ENCODE assay signal across 31 cellular contexts in genomic region chr10:88230251-88230650, GRCh38.
"Had no signal": no experiment of that assay in that cellular context is flagged by ENCODE, and none has a peak within 500 bp of the region (broad histone marks: within the 10 kb centered on the region; RNA-seq: fewer than 3 reads in every experiment).

No MANE protein-coding gene starts in this region.

- H3K79me2 ChIP-seq: parathyroid adenoma had no signal

- FAIRE-seq: small intestine had no signal

- H3K36me3 Mint-ChIP-seq: neural progenitor cell; stimulated activated memory B cell treated with anti-CD40 and anti-IgM and Interleukin-4, amounts not matched to agents 10 μg/mL and 1 μg/mL and 100 μg/mL, for 72 hours had no signal

- H3K4me3 Mint-ChIP-seq: naive thymus-derived CD8-positive, alpha-beta T cell; natural killer cell treated with Interleukin-12 subunit alpha and Interleukin-12 subunit beta and Interleukin-15 and Interleukin-18, amount 100 ng/mL, for 72 hours; neural progenitor cell; stimulated activated memory B cell treated with anti-CD40 and anti-IgM and Interleukin-4, amounts not matched to agents 10 μg/mL and 1 μg/mL and 100 μg/mL, for 72 hours; stimulated activated naive CD8-positive, alpha-beta T cell treated with anti-CD3 and anti-CD28 coated beads, Interleukin-15, amount 100 ng/mL, for 72 hours; type B pancreatic cell had no signal

- H3K27me3 ChIP-seq: neural progenitor cell, ovary, right lobe of liver, sigmoid colon, spleen, suprapubic skin, testis, tibial artery, transverse colon, upper lobe of right lung, vagina had no signal

- H3K4me3 ChIP-seq: neural progenitor cell, ovary, psoas muscle, right lobe of liver, sigmoid colon, spleen, suprapubic skin, testis, tibial artery, transverse colon, upper lobe of right lung, vagina had no signal

- H3K9me3 Mint-ChIP-seq: stimulated activated memory B cell treated with anti-CD40 and anti-IgM and Interleukin-4, amounts not matched to agents 10 μg/mL and 1 μg/mL and 100 μg/mL, for 72 hours had no signal

- H3K27ac ChIP-seq: neural progenitor cell, ovary, parathyroid adenoma, psoas muscle, right lobe of liver, sigmoid colon, spleen, suprapubic skin, tibial artery, transverse colon, upper lobe of right lung, vagina had no signal

- ATAC-seq: naive thymus-derived CD8-positive, alpha-beta T cell; natural killer cell treated with Interleukin-12 subunit alpha and Interleukin-12 subunit beta and Interleukin-15 and Interleukin-18, amount 100 ng/mL, for 72 hours; psoas muscle; right cardiac atrium; right lobe of liver; stimulated activated memory B cell treated with anti-CD40 and anti-IgM and Interleukin-4, amounts not matched to agents 10 μg/mL and 1 μg/mL and 100 μg/mL, for 72 hours; stimulated activated naive CD8-positive, alpha-beta T cell treated with anti-CD3 and anti-CD28 coated beads, Interleukin-15, amount 100 ng/mL, for 72 hours; stimulated activated naive CD8-positive, alpha-beta T cell treated with anti-CD3 and anti-CD28 coated beads, Interleukin-15, Interleukin-2, amounts not matched to agents 100 U/mL and 50 U/mL, for 24 hours; upper lobe of right lung had no signal

- H3K9me3 ChIP-seq: ovary, psoas muscle, right lobe of liver, sigmoid colon, suprapubic skin, testis, tibial artery, transverse colon, upper lobe of right lung, vagina had no signal

- H3K4me1 ChIP-seq: parathyroid adenoma, upper lobe of right lung had no signal

- H3K27ac Mint-ChIP-seq: natural killer cell treated with Interleukin-12 subunit alpha and Interleukin-12 subunit beta and Interleukin-15 and Interleukin-18, amount 100 ng/mL, for 72 hours; neural progenitor cell; progenitor cell of endocrine pancreas; stimulated activated memory B cell treated with anti-CD40 and anti-IgM and Interleukin-4, amounts not matched to agents 10 μg/mL and 1 μg/mL and 100 μg/mL, for 72 hours; stimulated activated naive CD8-positive, alpha-beta T cell treated with anti-CD3 and anti-CD28 coated beads, Interleukin-15, amount 100 ng/mL, for 72 hours; type B pancreatic cell had no signal

- DNase-seq: naive thymus-derived CD8-positive, alpha-beta T cell; occipital lobe; ovary; posterior cingulate gyrus; psoas muscle; right cardiac atrium; right lobe of liver; sigmoid colon; small intestine; spleen; stimulated activated CD4-positive, alpha-beta T cell treated with anti-CD3 and anti-CD28 coated beads, Interleukin-12 subunit alpha, Interleukin-12 subunit beta, amount 100 ng/mL, for 4 hours; stimulated activated CD4-positive, alpha-beta T cell treated with anti-CD3 and anti-CD28 coated beads, Interleukin-1b, Interleukin-23, amount 100 ng/mL, for 48 hours; stimulated activated CD4-positive, alpha-beta T cell treated with anti-CD3 and anti-CD28 coated beads, Interleukin-4, amount 100 ng/mL, for 1 hour; stimulated activated CD4-positive, alpha-beta T cell treated with anti-CD3 and anti-CD28 coated beads, Interleukin-4, amount 100 ng/mL, for 4 hours; stimulated activated CD8-positive, alpha-beta memory T cell treated with anti-CD3 and anti-CD28 coated beads, Interleukin-4, amount 100 ng/mL, for 48 hours; stimulated activated naive CD4-positive, alpha-beta T cell; stimulated activated naive CD8-positive, alpha-beta T cell treated with anti-CD3 and anti-CD28 coated beads, Interleukin-15, amount 100 ng/mL, for 72 hours; stimulated activated naive CD8-positive, alpha-beta T cell treated with anti-CD3 and anti-CD28 coated beads, Interleukin-15, Interleukin-2, amounts not matched to agents 100 U/mL and 50 U/mL, for 24 hours; substantia nigra; testis; tibial artery; transverse colon; upper lobe of right lung had no signal

- H3K36me3 ChIP-seq: neural progenitor cell, ovary, right lobe of liver, sigmoid colon, spleen, suprapubic skin, tibial artery, transverse colon, upper lobe of right lung, vagina had no signal

- H3K9ac ChIP-seq: neural progenitor cell, parathyroid adenoma had no signal

- H3K27me3 Mint-ChIP-seq: naive thymus-derived CD8-positive, alpha-beta T cell; stimulated activated memory B cell treated with anti-CD40 and anti-IgM and Interleukin-4, amounts not matched to agents 10 μg/mL and 1 μg/mL and 100 μg/mL, for 72 hours; stimulated activated naive CD8-positive, alpha-beta T cell treated with anti-CD3 and anti-CD28 coated beads, Interleukin-15, amount 100 ng/mL, for 72 hours had no signal

- H3K4me2 ChIP-seq: neural progenitor cell had no signal
